Comparison of ENCODE assay signal across 9 cellular contexts in genomic region chr5:104179057-104179456, GRCh38.
DNase-seq lines count a peak whose midpoint lies in the region; ATAC-seq and TF ChIP-seq lines count a peak whose summit lies in the region.
"Had no signal": no experiment of that assay in that cellular context is flagged by ENCODE, and none has a peak within 500 bp of the region (broad histone marks: within the 10 kb centered on the region; RNA-seq: fewer than 3 reads in every experiment).

No MANE protein-coding gene starts in this region.

- H3K27me3 ChIP-seq in gastrocnemius medialis = no peaks in the 10 kb centered on the region

- ATAC-seq in GM18909 (IDR thresholded peaks at IDR 0.05; ENCODE audit: poor library complexity, unreplicated experiment) (peak; percentile 58), gastrocnemius medialis (peak in 1 of 2 donors; percentile 94)

- no peak for TF ChIP-seq POLR2A in gastrocnemius medialis (IDR thresholded peaks at IDR 0.05)

- H3K27ac ChIP-seq in gastrocnemius medialis = no peak overlapping the region
- H3K27ac ChIP-seq: SK-N-MC had no signal

- in situ Hi-C loops in Caki2 (cut with HindIII; ENCODE audit: low pct_unique_long_range_greater_than_20kb, low sequenced_read_pairs) = no loop called here
- in situ Hi-C loops in gastrocnemius medialis (cut with MboI; ENCODE audit: low sequenced_read_pairs in 4 of 4) = loop anchor here (25.0 kb wide), 1 partner anchor 592 kb away; no protein-coding TSS in a partner anchor

- intact Hi-C loops in gastrocnemius medialis (cut with DNase I; ENCODE audit: low total_unique reads) = loop anchor here (2.0 kb wide), 1 partner anchor 596 kb away; no protein-coding TSS in a partner anchor

- H3K4me3 ChIP-seq in foreskin fibroblast (ENCODE audit: low read depth in 1 of 2, low read length in 2 of 2) = no peak overlapping the region
- H3K4me3 ChIP-seq in gastrocnemius medialis = no peak overlapping the region
- H3K4me3 ChIP-seq: SK-N-MC had no signal

- DNase-seq in Caki2 (ENCODE audit: low read depth) (peak; percentile 22), HUDEP-2 (lab: John Stamatoyannopoulos, UW; ENCODE audit: unreplicated experiment in 76 of 76) (peak in 67 of 76 experiments; percentile 0 to 82 (median 37)), SK-N-DZ (ENCODE audit: low spot score) (peak; percentile 14), foreskin fibroblast (peak; percentile 9 to 33), gastrocnemius medialis (peak in 1 of 2 donors; percentile 51), NCI-H1092 (lab: John Stamatoyannopoulos, UW) (no peak)
- no peak for DNase-seq in activated CD4-positive, CD25-positive, alpha-beta regulatory T cell (lab: John Stamatoyannopoulos, UW)

- no peaks in the 10 kb centered on the region for H3K4me1 ChIP-seq in gastrocnemius medialis

- no peaks in the 10 kb centered on the region for H3K36me3 ChIP-seq in gastrocnemius medialis

- no peaks in the 10 kb centered on the region for H3K9me3 ChIP-seq in gastrocnemius medialis

- TF ChIP-seq CTCF in foreskin fibroblast (IDR thresholded peaks at IDR 0.05; ENCODE audit: low read depth, low read length) (peak; percentile 38), gastrocnemius medialis (IDR thresholded peaks at IDR 0.05 in 4 of 5, conservative IDR thresholded peaks at IDR 0.05 in 1 of 5) (peak in 3 of 5 experiments; percentile 31 to 41 (median 41))

Comparison
In these comparisons a context has a peak if more than half of its experiments do, and no peak if none do; other contexts are left out.
1. DNase-seq: peak in Caki2 (single experiment), HUDEP-2 (67 of 76), SK-N-DZ (single experiment) and foreskin fibroblast (2 of 2); none in activated CD4-positive, CD25-positive, alpha-beta regulatory T cell (0 of 4) and NCI-H1092 (single experiment).